Comparison of ENCODE assay signal across 1 cellular context in the genomic region with DNA sequence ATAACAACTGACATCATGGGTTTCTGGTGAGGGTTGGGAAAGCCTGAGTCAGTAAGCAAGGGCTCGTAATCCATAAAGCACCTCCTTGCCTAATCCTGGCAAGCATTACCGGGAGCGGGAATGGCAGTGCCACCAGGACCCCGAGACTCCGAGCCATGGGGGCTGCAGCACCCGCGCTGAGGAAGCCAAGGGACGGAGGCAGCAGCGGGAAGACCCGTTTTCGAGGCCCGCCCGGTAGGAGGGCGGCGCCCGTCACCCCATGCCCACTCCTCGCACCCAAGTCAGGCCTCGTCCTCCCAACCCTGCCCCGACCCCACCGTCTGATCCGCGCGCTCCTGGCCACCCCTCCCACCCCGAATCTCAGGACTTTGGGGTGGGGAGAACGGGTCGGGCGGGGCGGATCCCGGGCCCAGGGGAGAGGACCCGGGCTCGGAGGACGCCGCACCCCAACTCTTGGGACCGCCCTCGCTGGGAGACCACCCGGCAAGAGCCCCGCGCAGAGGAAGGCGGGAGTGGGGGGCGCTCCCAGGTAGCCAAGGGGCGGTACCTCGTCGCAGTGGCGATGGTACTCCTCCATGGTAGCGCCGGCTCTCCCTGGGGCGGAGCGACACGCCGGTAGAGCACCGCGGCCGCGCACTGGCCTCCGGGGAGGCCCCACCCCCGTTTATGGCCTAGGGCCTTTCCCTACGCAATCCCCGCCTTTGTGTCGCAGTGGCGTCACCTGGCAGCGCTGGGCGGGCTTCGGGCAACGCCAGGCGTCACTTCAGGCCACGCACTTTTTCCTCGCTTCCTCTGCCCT.
TF ChIP-seq lines count a peak whose summit lies in the region.

TSS of gene DYNLT3 (minus strand) at position 638 of the 799 bp plus-strand sequence. CDS start at position 577, 61 bp downstream.

TF ChIP-seq in HepG2, 621 proteins besides CTCF, POLR2A, EP300 and RAD21 (continued from another document and continues in another):
- TF ChIP-seq, protein P1, sequence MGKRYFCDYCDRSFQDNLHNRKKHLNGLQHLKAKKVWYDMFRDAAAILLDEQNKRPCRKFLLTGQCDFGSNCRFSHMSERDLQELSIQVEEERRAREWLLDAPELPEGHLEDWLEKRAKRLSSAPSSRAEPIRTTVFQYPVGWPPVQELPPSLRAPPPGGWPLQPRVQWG (CRISPR knock-in tag; IDR thresholded peaks at IDR 0.05; ENCODE audit: borderline replicate concordance, low read depth) = no peak
- TF ChIP-seq KAT7 (CRISPR knock-in tag; IDR thresholded peaks at IDR 0.05; ENCODE audit: borderline replicate concordance) (no peak), HIVEP1 (CRISPR knock-in tag; IDR thresholded peaks at IDR 0.05) (peak; percentile 49; the same call in 1 of the 2 replicates), KMT2B (CRISPR knock-in tag; IDR thresholded peaks at IDR 0.05) (no peak; the same call in 1 of the 2 replicates), DR1 (CRISPR knock-in tag; IDR thresholded peaks at IDR 0.05) (no peak), ZNF569 (CRISPR knock-in tag; IDR thresholded peaks at IDR 0.05; ENCODE audit: borderline replicate concordance) (no peak), ZNF546 (CRISPR knock-in tag; conservative IDR thresholded peaks at IDR 0.05) (no peak), ZBTB43 (CRISPR knock-in tag; conservative IDR thresholded peaks at IDR 0.05) (no peak), POLR2AphosphoS5 (IDR thresholded peaks at IDR 0.05; ENCODE audit: low read depth, low read length) (peak; percentile 41; the same call in 1 of the 2 replicates), MAFF (IDR thresholded peaks at IDR 0.05; ENCODE audit: low read depth, low read length) (no peak), NFKB2 (CRISPR knock-in tag; IDR thresholded peaks at IDR 0.05; ENCODE audit: borderline replicate concordance) (no peak), ZNF782 (CRISPR knock-in tag; IDR thresholded peaks at IDR 0.05; ENCODE audit: borderline replicate concordance) (no peak), SIN3B (IDR thresholded peaks at IDR 0.05; ENCODE audit: low read length) (no peak), ZNF260 (CRISPR knock-in tag; IDR thresholded peaks at IDR 0.05; ENCODE audit: borderline replicate concordance, low read depth) (no peak), SSRP1 (CRISPR knock-in tag; IDR thresholded peaks at IDR 0.05) (no peak), ZNF792 (CRISPR knock-in tag; IDR thresholded peaks at IDR 0.05) (no peak), NFRKB (IDR thresholded peaks at IDR 0.05) (no peak), GFI1 (CRISPR knock-in tag; IDR thresholded peaks at IDR 0.05; ENCODE audit: borderline replicate concordance) (no peak), U2AF1 (optimal IDR thresholded peaks at IDR 0.05; ENCODE audit: low read depth, low read length) (no peak), HNRNPUL1 (IDR thresholded peaks at IDR 0.05; ENCODE audit: low read depth, low read length) (no peak), SPEN (CRISPR knock-in tag; IDR thresholded peaks at IDR 0.05; ENCODE audit: low read depth) (peak; percentile 69), GTF2F1 (IDR thresholded peaks at IDR 0.05; ENCODE audit: low read length) (no peak), CEBPB (IDR thresholded peaks at IDR 0.05; ENCODE audit: borderline replicate concordance, low read depth, low read length) (peak; percentile 21; the same call in 1 of the 2 replicates), HOXA7 (CRISPR knock-in tag; IDR thresholded peaks at IDR 0.05) (no peak), HNRNPL (IDR thresholded peaks at IDR 0.05; ENCODE audit: low read depth, low read length) (no peak), RFX5 (IDR thresholded peaks at IDR 0.05; ENCODE audit: low read depth, low read length) (no peak), ZFP1 (CRISPR knock-in tag; IDR thresholded peaks at IDR 0.05) (no peak), RXRA (CRISPR knock-in tag; IDR thresholded peaks at IDR 0.05) (0 out of 2 replicates have a peak, but pooled peaks have one; percentile 31), ZNF747 (CRISPR knock-in tag; IDR thresholded peaks at IDR 0.05; ENCODE audit: borderline replicate concordance) (no peak), BORCS8-MEF2B (CRISPR knock-in tag; IDR thresholded peaks at IDR 0.05) (no peak), THRA (CRISPR knock-in tag; IDR thresholded peaks at IDR 0.05; ENCODE audit: borderline replicate concordance) (0 out of 2 replicates have a peak, but pooled peaks have one; percentile 18), ZNF326 (CRISPR knock-in tag; IDR thresholded peaks at IDR 0.05; ENCODE audit: borderline replicate concordance) (no peak), IRX3 (CRISPR knock-in tag; IDR thresholded peaks at IDR 0.05; ENCODE audit: borderline replicate concordance, low read depth) (no peak), KMT2A (CRISPR knock-in tag; IDR thresholded peaks at IDR 0.05) (no peak), TAF1 (CRISPR knock-in tag; IDR thresholded peaks at IDR 0.05) (peak; percentile 31; the same call in 1 of the 2 replicates)
- TF ChIP-seq, protein P2, sequence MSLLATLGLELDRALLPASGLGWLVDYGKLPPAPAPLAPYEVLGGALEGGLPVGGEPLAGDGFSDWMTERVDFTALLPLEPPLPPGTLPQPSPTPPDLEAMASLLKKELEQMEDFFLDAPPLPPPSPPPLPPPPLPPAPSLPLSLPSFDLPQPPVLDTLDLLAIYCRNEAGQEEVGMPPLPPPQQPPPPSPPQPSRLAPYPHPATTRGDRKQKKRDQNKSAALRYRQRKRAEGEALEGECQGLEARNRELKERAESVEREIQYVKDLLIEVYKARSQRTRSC (CRISPR knock-in tag; IDR thresholded peaks at IDR 0.05; ENCODE audit: low read depth) = no peak
- TF ChIP-seq, protein P3, sequence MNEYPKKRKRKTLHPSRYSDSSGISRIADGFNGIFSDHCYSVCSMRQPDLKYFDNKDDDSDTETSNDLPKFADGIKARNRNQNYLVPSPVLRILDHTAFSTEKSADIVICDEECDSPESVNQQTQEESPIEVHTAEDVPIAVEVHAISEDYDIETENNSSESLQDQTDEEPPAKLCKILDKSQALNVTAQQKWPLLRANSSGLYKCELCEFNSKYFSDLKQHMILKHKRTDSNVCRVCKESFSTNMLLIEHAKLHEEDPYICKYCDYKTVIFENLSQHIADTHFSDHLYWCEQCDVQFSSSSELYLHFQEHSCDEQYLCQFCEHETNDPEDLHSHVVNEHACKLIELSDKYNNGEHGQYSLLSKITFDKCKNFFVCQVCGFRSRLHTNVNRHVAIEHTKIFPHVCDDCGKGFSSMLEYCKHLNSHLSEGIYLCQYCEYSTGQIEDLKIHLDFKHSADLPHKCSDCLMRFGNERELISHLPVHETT (CRISPR knock-in tag; conservative IDR thresholded peaks at IDR 0.05) = no peak
- TF ChIP-seq, protein P4, sequence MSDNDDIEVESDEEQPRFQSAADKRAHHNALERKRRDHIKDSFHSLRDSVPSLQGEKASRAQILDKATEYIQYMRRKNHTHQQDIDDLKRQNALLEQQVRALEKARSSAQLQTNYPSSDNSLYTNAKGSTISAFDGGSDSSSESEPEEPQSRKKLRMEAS (IDR thresholded peaks at IDR 0.05) = peak; percentile 55; the same call in 1 of the 2 replicates
- TF ChIP-seq, protein P5, sequence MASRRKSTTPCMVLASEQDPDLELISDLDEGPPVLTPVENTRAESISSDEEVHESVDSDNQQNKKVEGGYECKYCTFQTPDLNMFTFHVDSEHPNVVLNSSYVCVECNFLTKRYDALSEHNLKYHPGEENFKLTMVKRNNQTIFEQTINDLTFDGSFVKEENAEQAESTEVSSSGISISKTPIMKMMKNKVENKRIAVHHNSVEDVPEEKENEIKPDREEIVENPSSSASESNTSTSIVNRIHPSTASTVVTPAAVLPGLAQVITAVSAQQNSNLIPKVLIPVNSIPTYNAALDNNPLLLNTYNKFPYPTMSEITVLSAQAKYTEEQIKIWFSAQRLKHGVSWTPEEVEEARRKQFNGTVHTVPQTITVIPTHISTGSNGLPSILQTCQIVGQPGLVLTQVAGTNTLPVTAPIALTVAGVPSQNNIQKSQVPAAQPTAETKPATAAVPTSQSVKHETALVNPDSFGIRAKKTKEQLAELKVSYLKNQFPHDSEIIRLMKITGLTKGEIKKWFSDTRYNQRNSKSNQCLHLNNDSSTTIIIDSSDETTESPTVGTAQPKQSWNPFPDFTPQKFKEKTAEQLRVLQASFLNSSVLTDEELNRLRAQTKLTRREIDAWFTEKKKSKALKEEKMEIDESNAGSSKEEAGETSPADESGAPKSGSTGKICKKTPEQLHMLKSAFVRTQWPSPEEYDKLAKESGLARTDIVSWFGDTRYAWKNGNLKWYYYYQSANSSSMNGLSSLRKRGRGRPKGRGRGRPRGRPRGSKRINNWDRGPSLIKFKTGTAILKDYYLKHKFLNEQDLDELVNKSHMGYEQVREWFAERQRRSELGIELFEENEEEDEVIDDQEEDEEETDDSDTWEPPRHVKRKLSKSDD (CRISPR knock-in tag; IDR thresholded peaks at IDR 0.05; ENCODE audit: low read depth) = 0 out of 2 replicates have a peak, but pooled peaks have one; percentile 72
- TF ChIP-seq, protein P6, sequence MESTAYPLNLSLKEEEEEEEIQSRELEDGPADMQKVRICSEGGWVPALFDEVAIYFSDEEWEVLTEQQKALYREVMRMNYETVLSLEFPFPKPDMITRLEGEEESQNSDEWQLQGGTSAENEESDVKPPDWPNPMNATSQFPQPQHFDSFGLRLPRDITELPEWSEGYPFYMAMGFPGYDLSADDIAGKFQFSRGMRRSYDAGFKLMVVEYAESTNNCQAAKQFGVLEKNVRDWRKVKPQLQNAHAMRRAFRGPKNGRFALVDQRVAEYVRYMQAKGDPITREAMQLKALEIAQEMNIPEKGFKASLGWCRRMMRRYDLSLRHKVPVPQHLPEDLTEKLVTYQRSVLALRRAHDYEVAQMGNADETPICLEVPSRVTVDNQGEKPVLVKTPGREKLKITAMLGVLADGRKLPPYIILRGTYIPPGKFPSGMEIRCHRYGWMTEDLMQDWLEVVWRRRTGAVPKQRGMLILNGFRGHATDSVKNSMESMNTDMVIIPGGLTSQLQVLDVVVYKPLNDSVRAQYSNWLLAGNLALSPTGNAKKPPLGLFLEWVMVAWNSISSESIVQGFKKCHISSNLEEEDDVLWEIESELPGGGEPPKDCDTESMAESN (CRISPR knock-in tag; conservative IDR thresholded peaks at IDR 0.05) = peak; percentile 58; the same call in 1 of the 2 replicates
- TF ChIP-seq, protein P7, sequence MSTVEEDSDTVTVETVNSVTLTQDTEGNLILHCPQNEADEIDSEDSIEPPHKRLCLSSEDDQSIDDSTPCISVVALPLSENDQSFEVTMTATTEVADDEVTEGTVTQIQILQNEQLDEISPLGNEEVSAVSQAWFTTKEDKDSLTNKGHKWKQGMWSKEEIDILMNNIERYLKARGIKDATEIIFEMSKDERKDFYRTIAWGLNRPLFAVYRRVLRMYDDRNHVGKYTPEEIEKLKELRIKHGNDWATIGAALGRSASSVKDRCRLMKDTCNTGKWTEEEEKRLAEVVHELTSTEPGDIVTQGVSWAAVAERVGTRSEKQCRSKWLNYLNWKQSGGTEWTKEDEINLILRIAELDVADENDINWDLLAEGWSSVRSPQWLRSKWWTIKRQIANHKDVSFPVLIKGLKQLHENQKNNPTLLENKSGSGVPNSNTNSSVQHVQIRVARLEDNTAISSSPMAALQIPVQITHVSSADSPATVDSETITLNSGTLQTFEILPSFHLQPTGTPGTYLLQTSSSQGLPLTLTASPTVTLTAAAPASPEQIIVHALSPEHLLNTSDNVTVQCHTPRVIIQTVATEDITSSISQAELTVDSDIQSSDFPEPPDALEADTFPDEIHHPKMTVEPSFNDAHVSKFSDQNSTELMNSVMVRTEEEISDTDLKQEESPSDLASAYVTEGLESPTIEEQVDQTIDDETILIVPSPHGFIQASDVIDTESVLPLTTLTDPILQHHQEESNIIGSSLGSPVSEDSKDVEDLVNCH (CRISPR knock-in tag; IDR thresholded peaks at IDR 0.05) = no peak
- TF ChIP-seq, protein P8, sequence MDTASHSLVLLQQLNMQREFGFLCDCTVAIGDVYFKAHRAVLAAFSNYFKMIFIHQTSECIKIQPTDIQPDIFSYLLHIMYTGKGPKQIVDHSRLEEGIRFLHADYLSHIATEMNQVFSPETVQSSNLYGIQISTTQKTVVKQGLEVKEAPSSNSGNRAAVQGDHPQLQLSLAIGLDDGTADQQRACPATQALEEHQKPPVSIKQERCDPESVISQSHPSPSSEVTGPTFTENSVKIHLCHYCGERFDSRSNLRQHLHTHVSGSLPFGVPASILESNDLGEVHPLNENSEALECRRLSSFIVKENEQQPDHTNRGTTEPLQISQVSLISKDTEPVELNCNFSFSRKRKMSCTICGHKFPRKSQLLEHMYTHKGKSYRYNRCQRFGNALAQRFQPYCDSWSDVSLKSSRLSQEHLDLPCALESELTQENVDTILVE (CRISPR knock-in tag; IDR thresholded peaks at IDR 0.05) = no peak
- TF ChIP-seq, protein P9, sequence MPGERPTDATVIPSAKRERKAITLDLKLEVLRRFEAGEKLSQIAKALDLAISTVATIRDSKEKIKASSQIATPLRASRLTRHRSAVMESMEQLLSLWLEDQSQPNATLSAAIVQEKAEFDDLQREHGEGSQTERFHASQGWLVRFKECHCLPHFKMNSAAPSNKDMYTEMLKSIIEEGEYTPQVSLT (CRISPR knock-in tag; IDR thresholded peaks at IDR 0.05; ENCODE audit: borderline replicate concordance, low read depth) = no peak
- TF ChIP-seq, protein P10, sequence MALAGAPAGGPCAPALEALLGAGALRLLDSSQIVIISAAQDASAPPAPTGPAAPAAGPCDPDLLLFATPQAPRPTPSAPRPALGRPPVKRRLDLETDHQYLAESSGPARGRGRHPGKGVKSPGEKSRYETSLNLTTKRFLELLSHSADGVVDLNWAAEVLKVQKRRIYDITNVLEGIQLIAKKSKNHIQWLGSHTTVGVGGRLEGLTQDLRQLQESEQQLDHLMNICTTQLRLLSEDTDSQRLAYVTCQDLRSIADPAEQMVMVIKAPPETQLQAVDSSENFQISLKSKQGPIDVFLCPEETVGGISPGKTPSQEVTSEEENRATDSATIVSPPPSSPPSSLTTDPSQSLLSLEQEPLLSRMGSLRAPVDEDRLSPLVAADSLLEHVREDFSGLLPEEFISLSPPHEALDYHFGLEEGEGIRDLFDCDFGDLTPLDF (CRISPR knock-in tag; IDR thresholded peaks at IDR 0.05) = 0 out of 2 replicates have a peak, but pooled peaks have one; percentile 52
